In genomic region chr10:103564799-103565365, GRCh38 we compare ENCODE assay signal across 8 cellular contexts.
DNase-seq lines count a peak whose midpoint lies in the region; ATAC-seq and TF ChIP-seq lines count a peak whose summit lies in the region.

No MANE protein-coding gene starts in this region.

- H3K27ac Mint-ChIP-seq in activated CD4-positive, alpha-beta T cell treated with anti-CD3 and anti-CD28 coated beads for 36 hours, result no peak overlapping the region

- no peaks in the 10 kb centered on the region for H3K36me3 ChIP-seq in suprapubic skin

- in situ Hi-C loops in SK-MEL-5 (cut with HindIII; ENCODE audit: low pct_unique_long_range_greater_than_20kb, low sequenced_read_pairs), result no loop called here

- no peaks in the 10 kb centered on the region for H3K36me3 Mint-ChIP-seq in activated CD4-positive, alpha-beta T cell treated with anti-CD3 and anti-CD28 coated beads for 36 hours (ENCODE audit: low read depth)

- no peaks in the 10 kb centered on the region for H3K9me3 Mint-ChIP-seq in activated CD4-positive, alpha-beta T cell treated with anti-CD3 and anti-CD28 coated beads for 36 hours (ENCODE audit: low read depth)

- H3K4me3 Mint-ChIP-seq in activated CD4-positive, alpha-beta T cell treated with anti-CD3 and anti-CD28 coated beads for 36 hours, result no peak overlapping the region

- H3K4me1 Mint-ChIP-seq in activated CD4-positive, alpha-beta T cell treated with anti-CD3 and anti-CD28 coated beads for 36 hours, result no peaks in the 10 kb centered on the region

- H3K4me1 ChIP-seq in suprapubic skin, result no peaks in the 10 kb centered on the region

- TF ChIP-seq EP300 in suprapubic skin (IDR thresholded peaks at IDR 0.05), result no peak

- TF ChIP-seq CTCF in retinal pigment epithelial cell (conservative IDR thresholded peaks at IDR 0.05; ENCODE audit: low read depth, low read length), result peak; percentile 64
- no peak for TF ChIP-seq CTCF in suprapubic skin (IDR thresholded peaks at IDR 0.05)

- H3K27me3 ChIP-seq in suprapubic skin, result peaks cover 8% of the 10 kb centered on the region

- peak; percentile 79 for DNase-seq in activated CD4-positive, alpha-beta T cell treated with anti-CD3 and anti-CD28 coated beads for 36 hours
- no peak for DNase-seq in activated CD4-positive, alpha-beta T cell treated with anti-CD3 and anti-CD28 coated beads for 1 hour
- DNase-seq in SK-MEL-5 (ENCODE audit: low read depth, low spot score) (peak; percentile 50), retinal pigment epithelial cell (ENCODE audit: low read depth) (no peak), suprapubic skin (ENCODE audit: low spot score in 2 of 2) (no peak)
- peak; percentile 4 for DNase-seq in effector CD8-positive, alpha-beta T cell (lab: John Stamatoyannopoulos, UW)

- 82% methylated on average over 10 of the region's 10 CpGs for WGBS in suprapubic skin

- H3K4me3 ChIP-seq in retinal pigment epithelial cell (ENCODE audit: low read length) (no peak overlapping the region), suprapubic skin (no peak overlapping the region)

- POLR2A ChIA-PET in activated CD4-positive, alpha-beta T cell treated with anti-CD3 and anti-CD28 coated beads for 36 hours (lab: Charles Lee), result interaction anchor here (0.8 kb wide), 1 partner anchor 24 kb away, joined by 13 read pairs; no protein-coding TSS in a partner anchor

- H3K27me3 Mint-ChIP-seq in activated CD4-positive, alpha-beta T cell treated with anti-CD3 and anti-CD28 coated beads for 36 hours, result peaks cover 3% of the 10 kb centered on the region

- peak; percentile 88 for ATAC-seq in activated CD4-positive, alpha-beta T cell treated with anti-CD3 and anti-CD28 coated beads for 36 hours
- no peak for ATAC-seq in GM18907 (IDR thresholded peaks at IDR 0.05; ENCODE audit: unreplicated experiment)
- no peak for ATAC-seq in HG03565 (IDR thresholded peaks at IDR 0.05; ENCODE audit: unreplicated experiment)

- TF ChIP-seq POLR2A in suprapubic skin (IDR thresholded peaks at IDR 0.05), result no peak

- intact Hi-C loops in activated CD4-positive, alpha-beta T cell treated with anti-CD3 and anti-CD28 coated beads for 36 hours (cut with DNase I, micrococcal nuclease), result loop anchor here in 1 of 2 experiments (5.0 kb wide), 2 partner anchors 52 to 148 kb away; no protein-coding TSS in a partner anchor

- CTCF ChIA-PET in activated CD4-positive, alpha-beta T cell treated with anti-CD3 and anti-CD28 coated beads for 36 hours (lab: Charles Lee), result interaction anchor here (0.5 to 2.4 kb wide), 22 partner anchors 9 to 816 kb away, joined by 3 to 18 read pairs (median 4); partner anchors contain the start of gene NEURL1

- H3K9me3 ChIP-seq in suprapubic skin, result no peaks in the 10 kb centered on the region

- no peak overlapping the region for H3K27ac ChIP-seq in suprapubic skin

Comparison
In these comparisons a context has a peak if more than half of its experiments do, and no peak if none do; other contexts are left out.
1. DNase-seq: peak in activated CD4-positive, alpha-beta T cell treated with anti-CD3 and anti-CD28 coated beads for 36 hours (single experiment), SK-MEL-5 (single experiment) and effector CD8-positive, alpha-beta T cell (single experiment); none in activated CD4-positive, alpha-beta T cell treated with anti-CD3 and anti-CD28 coated beads for 1 hour (single experiment), retinal pigment epithelial cell (single experiment) and suprapubic skin (0 of 2).